In genomic region chr16:276360-277077, GRCh38 we compare ENCODE assay signal across 11 cellular contexts. TPM values are rescaled to one million over a fixed set of nuclear protein-coding genes. Genes with fewer than 3 reads are reported as not detected.
A peak's percentile ranks its signal among the peaks of the same experiment; 100 is the strongest.
DNase-seq lines count a peak whose midpoint lies in the region; ATAC-seq, FAIRE-seq and TF ChIP-seq lines count a peak whose summit lies in the region.
"Had no signal": no experiment of that assay in that cellular context is flagged by ENCODE, and none has a peak within 500 bp of the region (broad histone marks: within the 10 kb centered on the region; RNA-seq: fewer than 3 reads in every experiment).

No MANE protein-coding gene starts in this region.

- H2AFZ ChIP-seq in HepG2 (ENCODE audit: low read length), result no peak overlapping the region

- in situ Hi-C loops in HepG2 (cut with HindIII; ENCODE audit: extremely low pct_ligation_motif_present, low pct_unique_long_range_greater_than_20kb), result no loop called here

- DNase-seq in stimulated activated naive CD8-positive, alpha-beta T cell treated with anti-CD3 and anti-CD28 coated beads, Interleukin-15, Interleukin-2, amounts not matched to agents 100 U/mL and 50 U/mL, for 24 hours, result no peak
- DNase-seq in HepG2 (ENCODE audit: low spot score) (no peak), vagina (ENCODE audit: extremely low spot score in 2 of 2) (no peak), activated gamma-delta T cell treated with Interleukin-2 at 50 U/mL for 16 hours (no peak), Kasumi-1 (lab: John Stamatoyannopoulos, UW) (no peak)
- DNase-seq: activated CD4-positive, alpha-beta T cell treated with anti-CD3 and anti-CD28 coated beads for 1 hour; AML-193; NCI-H2081 treated with DMSO at 0.1 percent for 48 hours; Peyer's patch had no signal

- H3K4me1 ChIP-seq in HepG2 (ENCODE audit: insufficient read depth, low read length) (peaks cover 30% of the 10 kb centered on the region), vagina (peaks cover 31% of the 10 kb centered on the region)

- H3K27ac ChIP-seq in HepG2 (ENCODE audit: extremely low read length, insufficient read depth, low read length) (no peak overlapping the region), vagina (no peak overlapping the region)
- H3K27ac ChIP-seq: gastrocnemius medialis had no signal

- H3K4me1 Mint-ChIP-seq in stimulated activated naive CD8-positive, alpha-beta T cell treated with anti-CD3 and anti-CD28 coated beads, Interleukin-15, Interleukin-2, amounts not matched to agents 100 ng/mL and 50 ng/mL, for 24 hours (ENCODE audit: low read depth), result peaks cover 7% of the 10 kb centered on the region

- no peak for TF ChIP-seq RAD21 in HepG2 (CRISPR knock-in tag; IDR thresholded peaks at IDR 0.05)

- TF ChIP-seq EP300 in HepG2 (IDR thresholded peaks at IDR 0.05; ENCODE audit: low read depth in 2 of 2, low read length in 2 of 2), result no peak
- no peak for TF ChIP-seq EP300 in HepG2 (CRISPR knock-in tag; IDR thresholded peaks at IDR 0.05; ENCODE audit: borderline replicate concordance)

- no peaks in the 10 kb centered on the region for H3K79me2 ChIP-seq in HepG2 (ENCODE audit: insufficient read depth, low read length)

- TF ChIP-seq POLR2A in HepG2 (IDR thresholded peaks at IDR 0.05; ENCODE audit: insufficient read depth in 1 of 2, low read depth in 2 of 2, low read length in 2 of 2), result no peak
- no peak for TF ChIP-seq POLR2A in vagina (IDR thresholded peaks at IDR 0.05)

- no peak overlapping the region for H3K27ac Mint-ChIP-seq in stimulated activated naive CD8-positive, alpha-beta T cell treated with anti-CD3 and anti-CD28 coated beads, Interleukin-15, Interleukin-2, amounts not matched to agents 100 ng/mL and 50 ng/mL, for 24 hours

- H3K4me2 ChIP-seq in HepG2 (ENCODE audit: low read depth, low read length), result peak overlapping the region; percentile 45; the same call in 1 of the 2 replicates

- FAIRE-seq in HepG2 (lab: Jason Lieb, UNC), result no peak

- no peaks in the 10 kb centered on the region for H3K9me3 Mint-ChIP-seq in stimulated activated naive CD8-positive, alpha-beta T cell treated with anti-CD3 and anti-CD28 coated beads, Interleukin-15, Interleukin-2, amounts not matched to agents 100 ng/mL and 50 ng/mL, for 24 hours

- intact Hi-C loops in HepG2 (cut with micrococcal nuclease; ENCODE audit: unreplicated experiment), result no loop called here
- intact Hi-C loops in vagina (cut with DNase I), result no loop called here

- H3K4me3 Mint-ChIP-seq in stimulated activated naive CD8-positive, alpha-beta T cell treated with anti-CD3 and anti-CD28 coated beads, Interleukin-15, Interleukin-2, amounts not matched to agents 100 ng/mL and 50 ng/mL, for 24 hours, result peak overlapping the region; percentile 4

- H3K36me3 ChIP-seq in HepG2 (replicated peaks in 1 of 2; ENCODE audit: control insufficient read depth in 1 of 2, insufficient read depth in 2 of 2, low read length in 2 of 2) (no peaks in the 10 kb centered on the region), vagina (no peaks in the 10 kb centered on the region)
- H3K36me3 ChIP-seq: gastrocnemius medialis, Peyer's patch had no signal

- H3K4me3 ChIP-seq in HepG2 (replicated peaks in 1 of 3; ENCODE audit: insufficient read depth in 1 of 3, low read depth in 2 of 3, low read length in 3 of 3), result peak overlapping the region in 1 of 3 experiments; percentile 43; a peak in 1 of 6 replicates
- H3K4me3 ChIP-seq in vagina, result peak overlapping the region; percentile 47 to 67

- no peak for TF ChIP-seq CTCF in HepG2 (CRISPR knock-in tag; IDR thresholded peaks at IDR 0.05)
- no peak for TF ChIP-seq CTCF in vagina (IDR thresholded peaks at IDR 0.05)

- peaks cover 17% of the 10 kb centered on the region for H3K27me3 Mint-ChIP-seq in stimulated activated naive CD8-positive, alpha-beta T cell treated with anti-CD3 and anti-CD28 coated beads, Interleukin-15, Interleukin-2, amounts not matched to agents 100 ng/mL and 50 ng/mL, for 24 hours

- WGBS in HepG2 (ENCODE audit: low lambda C conversion rate), result 63% methylated on average over 6 of the region's 22 CpGs

- BruUV-seq in HepG2 (replicated peaks; lab: Mats Ljungman, UMichigan), result no TSS peak

- ATAC-seq in stimulated activated naive CD8-positive, alpha-beta T cell treated with anti-CD3 and anti-CD28 coated beads, Interleukin-15, Interleukin-2, amounts not matched to agents 100 U/mL and 50 U/mL, for 24 hours, result no peak
- peak; percentile 23 for ATAC-seq in HepG2

- H3K27me3 ChIP-seq in HepG2 (ENCODE audit: control insufficient read depth in 1 of 2, insufficient read depth in 2 of 2, low read length in 2 of 2) (peaks cover 7 to 70% of the 10 kb centered on the region in 2 experiments), vagina (no peaks in the 10 kb centered on the region)

- CTCF ChIA-PET in HepG2 (lab: Yijun Ruan, JAX; ENCODE audit: low intra/inter-chr PET ratio, low total read pairs), result no interaction called here

- POLR2A ChIA-PET in HepG2 (lab: Yijun Ruan, JAX), result interaction anchor here (0.6 kb wide), 1 partner anchor 76 kb away, joined by 3 read pairs; the partner anchor contains the start of gene AXIN1

- no peaks in the 10 kb centered on the region for H3K36me3 Mint-ChIP-seq in stimulated activated naive CD8-positive, alpha-beta T cell treated with anti-CD3 and anti-CD28 coated beads, Interleukin-15, Interleukin-2, amounts not matched to agents 100 ng/mL and 50 ng/mL, for 24 hours (ENCODE audit: low read depth)

- H3K9ac ChIP-seq in HepG2 (ENCODE audit: insufficient read depth, low read depth, low read length), result no peak overlapping the region

- H4K20me1 ChIP-seq in HepG2 (ENCODE audit: insufficient read depth, low read length), result no peaks in the 10 kb centered on the region

- no peaks in the 10 kb centered on the region for H3K9me3 ChIP-seq in HepG2 (ENCODE audit: low read length)
- H3K9me3 ChIP-seq in vagina, result no peaks in the 10 kb centered on the region
- H3K9me3 ChIP-seq: gastrocnemius medialis, Peyer's patch had no signal

RNA-seq across cellular contexts. Expression of gene RGS11, which starts 0.8 kb away (rescaled TPM):
- total RNA-seq in HepG2 (2016; rRNA removed; fragmentation: Illumina TruSeq; extraction: Trizol) (not detected in 2 replicates), vagina (5.4 TPM)
- total RNA-seq in HepG2 (2016; cell fraction: cytosol; rRNA removed; fragmentation: Illumina TruSeq; extraction: Trizol; ENCODE audit: low read depth), result not detected in 2 replicates
- total RNA-seq in HepG2 (2016; cell fraction: insoluble cytoplasmic fraction; rRNA removed; fragmentation: Illumina TruSeq; extraction: Trizol), result not detected in 2 replicates
- not detected in 2 replicates for total RNA-seq in HepG2 (2016; cell fraction: membrane; rRNA removed; fragmentation: Illumina TruSeq; extraction: Trizol)
- total RNA-seq in HepG2 (2016; cell fraction: nucleus; rRNA removed; fragmentation: Illumina TruSeq; extraction: Trizol), result not detected in 2 replicates
- 0.11 and 0.24 TPM in 2 replicates for polyA plus RNA-seq in HepG2 (2011; rRNA removed)
- polyA plus RNA-seq in HepG2 (2011; cell fraction: cytosol; rRNA removed), result 0.03 TPM in 2 replicates
- polyA plus RNA-seq in HepG2 (2011; cell fraction: nucleus; rRNA removed), result 3.2 and 3.4 TPM in 2 replicates
- 0.09 TPM in 2 replicates for polyA plus RNA-seq in HepG2 (2012)
- not detected in 2 replicates for polyA plus RNA-seq in HepG2 (2016; cell fraction: cytosol; fragmentation: Illumina TruSeq; extraction: Trizol; ENCODE audit: low read depth)
- polyA plus RNA-seq in HepG2 (2016; cell fraction: insoluble cytoplasmic fraction; fragmentation: Illumina TruSeq; extraction: Trizol; ENCODE audit: low read depth), result not detected in 2 replicates
- not detected in 2 replicates for polyA plus RNA-seq in HepG2 (2016; cell fraction: membrane; fragmentation: Illumina TruSeq; extraction: Trizol; ENCODE audit: low read depth)
- polyA plus RNA-seq in HepG2 (2016; cell fraction: nucleus; fragmentation: Illumina TruSeq; extraction: Trizol; ENCODE audit: insufficient read depth, low read depth), result not detected in 2 replicates
- polyA minus RNA-seq in HepG2 (2011; rRNA and poly(A)+ RNA removed; ENCODE audit: low replicate concordance), result not detected in 2 replicates
- not detected in 2 replicates for polyA minus RNA-seq in HepG2 (2011; cell fraction: cytosol; rRNA and poly(A)+ RNA removed)
- polyA minus RNA-seq in HepG2 (2011; cell fraction: nucleus; rRNA and poly(A)+ RNA removed), result 0.25 and 0.26 TPM in 2 replicates

RNA-seq across cellular contexts. Expression of gene ARHGDIG, which starts 3.9 kb away (rescaled TPM):
- total RNA-seq in HepG2 (2016; rRNA removed; fragmentation: Illumina TruSeq; extraction: Trizol) (0.24 TPM in 1 of 2 replicates, not detected in the other), vagina (not detected)
- 0.26 and 0.61 TPM in 2 replicates for total RNA-seq in HepG2 (2016; cell fraction: cytosol; rRNA removed; fragmentation: Illumina TruSeq; extraction: Trizol; ENCODE audit: low read depth)
- total RNA-seq in HepG2 (2016; cell fraction: insoluble cytoplasmic fraction; rRNA removed; fragmentation: Illumina TruSeq; extraction: Trizol), result 0.11 TPM in 1 of 2 replicates, not detected in the other
- total RNA-seq in HepG2 (2016; cell fraction: membrane; rRNA removed; fragmentation: Illumina TruSeq; extraction: Trizol), result 0.21 and 0.31 TPM in 2 replicates
- total RNA-seq in HepG2 (2016; cell fraction: nucleus; rRNA removed; fragmentation: Illumina TruSeq; extraction: Trizol), result not detected in 2 replicates
- 0.48 and 0.63 TPM in 2 replicates for polyA plus RNA-seq in HepG2 (2011; rRNA removed)
- polyA plus RNA-seq in HepG2 (2011; cell fraction: cytosol; rRNA removed), result 0.33 and 0.58 TPM in 2 replicates
- 3.2 and 3.7 TPM in 2 replicates for polyA plus RNA-seq in HepG2 (2011; cell fraction: nucleus; rRNA removed)
- 0.17 and 0.36 TPM in 2 replicates for polyA plus RNA-seq in HepG2 (2012)
- 0.16 TPM in 1 of 2 replicates, not detected in the other for polyA plus RNA-seq in HepG2 (2016; cell fraction: cytosol; fragmentation: Illumina TruSeq; extraction: Trizol; ENCODE audit: low read depth)
- polyA plus RNA-seq in HepG2 (2016; cell fraction: insoluble cytoplasmic fraction; fragmentation: Illumina TruSeq; extraction: Trizol; ENCODE audit: low read depth), result not detected in 2 replicates
- polyA plus RNA-seq in HepG2 (2016; cell fraction: membrane; fragmentation: Illumina TruSeq; extraction: Trizol; ENCODE audit: low read depth), result not detected in 2 replicates
- polyA plus RNA-seq in HepG2 (2016; cell fraction: nucleus; fragmentation: Illumina TruSeq; extraction: Trizol; ENCODE audit: insufficient read depth, low read depth), result not detected in 2 replicates
- not detected in 2 replicates for polyA minus RNA-seq in HepG2 (2011; rRNA and poly(A)+ RNA removed; ENCODE audit: low replicate concordance)
- polyA minus RNA-seq in HepG2 (2011; cell fraction: cytosol; rRNA and poly(A)+ RNA removed), result not detected in 2 replicates
- 0.50 TPM in 1 of 2 replicates, not detected in the other for polyA minus RNA-seq in HepG2 (2011; cell fraction: nucleus; rRNA and poly(A)+ RNA removed)

RNA-seq across cellular contexts. Expression of gene PDIA2, which starts 6.4 kb away (rescaled TPM):
- total RNA-seq in HepG2 (2016; rRNA removed; fragmentation: Illumina TruSeq; extraction: Trizol) (0.35 and 0.60 TPM in 2 replicates), vagina (not detected)
- not detected in 2 replicates for total RNA-seq in HepG2 (2016; cell fraction: cytosol; rRNA removed; fragmentation: Illumina TruSeq; extraction: Trizol; ENCODE audit: low read depth)
- total RNA-seq in HepG2 (2016; cell fraction: insoluble cytoplasmic fraction; rRNA removed; fragmentation: Illumina TruSeq; extraction: Trizol), result 0.50 TPM in 1 of 2 replicates, not detected in the other
- total RNA-seq in HepG2 (2016; cell fraction: membrane; rRNA removed; fragmentation: Illumina TruSeq; extraction: Trizol), result not detected in 2 replicates
- 0.81 and 1.0 TPM in 2 replicates for total RNA-seq in HepG2 (2016; cell fraction: nucleus; rRNA removed; fragmentation: Illumina TruSeq; extraction: Trizol)
- 1.9 and 2.9 TPM in 2 replicates for polyA plus RNA-seq in HepG2 (2011; rRNA removed)
- 1.2 and 1.4 TPM in 2 replicates for polyA plus RNA-seq in HepG2 (2011; cell fraction: cytosol; rRNA removed)
- 10.2 and 14.0 TPM in 2 replicates for polyA plus RNA-seq in HepG2 (2011; cell fraction: nucleus; rRNA removed)
- polyA plus RNA-seq in HepG2 (2012), result 0.63 and 1.1 TPM in 2 replicates
- not detected in 2 replicates for polyA plus RNA-seq in HepG2 (2016; cell fraction: cytosol; fragmentation: Illumina TruSeq; extraction: Trizol; ENCODE audit: low read depth)
- not detected in 2 replicates for polyA plus RNA-seq in HepG2 (2016; cell fraction: insoluble cytoplasmic fraction; fragmentation: Illumina TruSeq; extraction: Trizol; ENCODE audit: low read depth)
- polyA plus RNA-seq in HepG2 (2016; cell fraction: membrane; fragmentation: Illumina TruSeq; extraction: Trizol; ENCODE audit: low read depth), result not detected in 2 replicates
- 1.8 and 2.1 TPM in 2 replicates for polyA plus RNA-seq in HepG2 (2016; cell fraction: nucleus; fragmentation: Illumina TruSeq; extraction: Trizol; ENCODE audit: insufficient read depth, low read depth)
- 1.3 TPM in 1 of 2 replicates, not detected in the other for polyA minus RNA-seq in HepG2 (2011; rRNA and poly(A)+ RNA removed; ENCODE audit: low replicate concordance)
- not detected in 2 replicates for polyA minus RNA-seq in HepG2 (2011; cell fraction: cytosol; rRNA and poly(A)+ RNA removed)
- polyA minus RNA-seq in HepG2 (2011; cell fraction: nucleus; rRNA and poly(A)+ RNA removed), result 0.99 TPM in 1 of 2 replicates, not detected in the other

RNA-seq across cellular contexts. Expression of gene FAM234A, which starts 41.9 kb away (rescaled TPM):
- total RNA-seq in HepG2 (2016; rRNA removed; fragmentation: Illumina TruSeq; extraction: Trizol) (15.5 and 29.2 TPM in 2 replicates), vagina (23.3 TPM)
- total RNA-seq in HepG2 (2016; cell fraction: cytosol; rRNA removed; fragmentation: Illumina TruSeq; extraction: Trizol; ENCODE audit: low read depth), result 11.6 and 13.4 TPM in 2 replicates
- total RNA-seq in HepG2 (2016; cell fraction: insoluble cytoplasmic fraction; rRNA removed; fragmentation: Illumina TruSeq; extraction: Trizol), result 15.3 and 31.7 TPM in 2 replicates
- 31.9 and 37.8 TPM in 2 replicates for total RNA-seq in HepG2 (2016; cell fraction: membrane; rRNA removed; fragmentation: Illumina TruSeq; extraction: Trizol)
- total RNA-seq in HepG2 (2016; cell fraction: nucleus; rRNA removed; fragmentation: Illumina TruSeq; extraction: Trizol), result 27.3 and 30.0 TPM in 2 replicates
- polyA plus RNA-seq in HepG2 (2011; rRNA removed), result 34.4 and 40.2 TPM in 2 replicates
- polyA plus RNA-seq in HepG2 (2011; cell fraction: cytosol; rRNA removed), result 26.3 and 36.7 TPM in 2 replicates
- polyA plus RNA-seq in HepG2 (2011; cell fraction: nucleus; rRNA removed), result 59.9 and 63.5 TPM in 2 replicates
- polyA plus RNA-seq in HepG2 (2012), result 41.7 and 43.9 TPM in 2 replicates
- polyA plus RNA-seq in HepG2 (2016; cell fraction: cytosol; fragmentation: Illumina TruSeq; extraction: Trizol; ENCODE audit: low read depth), result 14.9 and 22.9 TPM in 2 replicates
- polyA plus RNA-seq in HepG2 (2016; cell fraction: insoluble cytoplasmic fraction; fragmentation: Illumina TruSeq; extraction: Trizol; ENCODE audit: low read depth), result 19.9 and 25.2 TPM in 2 replicates
- 32.6 and 36.0 TPM in 2 replicates for polyA plus RNA-seq in HepG2 (2016; cell fraction: membrane; fragmentation: Illumina TruSeq; extraction: Trizol; ENCODE audit: low read depth)
- polyA plus RNA-seq in HepG2 (2016; cell fraction: nucleus; fragmentation: Illumina TruSeq; extraction: Trizol; ENCODE audit: insufficient read depth, low read depth), result 60.5 and 64.6 TPM in 2 replicates
- 12.9 and 44.2 TPM in 2 replicates for polyA minus RNA-seq in HepG2 (2011; rRNA and poly(A)+ RNA removed; ENCODE audit: low replicate concordance)
- polyA minus RNA-seq in HepG2 (2011; cell fraction: cytosol; rRNA and poly(A)+ RNA removed), result 18.8 and 24.3 TPM in 2 replicates
- 14.2 and 16.0 TPM in 2 replicates for polyA minus RNA-seq in HepG2 (2011; cell fraction: nucleus; rRNA and poly(A)+ RNA removed)

RNA-seq across cellular contexts. Expression of gene LUC7L, which starts 47.3 kb away (rescaled TPM):
- 37.3 and 56.9 TPM in 2 replicates for total RNA-seq in HepG2 (2016; rRNA removed; fragmentation: Illumina TruSeq; extraction: Trizol)
- 25.5 and 29.1 TPM in 2 replicates for total RNA-seq in HepG2 (2016; cell fraction: cytosol; rRNA removed; fragmentation: Illumina TruSeq; extraction: Trizol; ENCODE audit: low read depth)
- 43.9 and 57.2 TPM in 2 replicates for total RNA-seq in HepG2 (2016; cell fraction: insoluble cytoplasmic fraction; rRNA removed; fragmentation: Illumina TruSeq; extraction: Trizol)
- total RNA-seq in HepG2 (2016; cell fraction: membrane; rRNA removed; fragmentation: Illumina TruSeq; extraction: Trizol), result 16.2 and 21.8 TPM in 2 replicates
- total RNA-seq in HepG2 (2016; cell fraction: nucleus; rRNA removed; fragmentation: Illumina TruSeq; extraction: Trizol), result 54.3 and 62.8 TPM in 2 replicates
- polyA plus RNA-seq in HepG2 (2011; rRNA removed), result 48.7 and 49.0 TPM in 2 replicates
- polyA plus RNA-seq in HepG2 (2011; cell fraction: cytosol; rRNA removed), result 15.2 and 20.9 TPM in 2 replicates
- polyA plus RNA-seq in HepG2 (2011; cell fraction: nucleus; rRNA removed), result 310 and 328 TPM in 2 replicates
- 47.0 and 48.8 TPM in 2 replicates for polyA plus RNA-seq in HepG2 (2012)
- 11.6 and 12.4 TPM in 2 replicates for polyA plus RNA-seq in HepG2 (2016; cell fraction: cytosol; fragmentation: Illumina TruSeq; extraction: Trizol; ENCODE audit: low read depth)
- polyA plus RNA-seq in HepG2 (2016; cell fraction: insoluble cytoplasmic fraction; fragmentation: Illumina TruSeq; extraction: Trizol; ENCODE audit: low read depth), result 45.6 and 50.0 TPM in 2 replicates
- 10.2 and 11.6 TPM in 2 replicates for polyA plus RNA-seq in HepG2 (2016; cell fraction: membrane; fragmentation: Illumina TruSeq; extraction: Trizol; ENCODE audit: low read depth)
- 113 and 119 TPM in 2 replicates for polyA plus RNA-seq in HepG2 (2016; cell fraction: nucleus; fragmentation: Illumina TruSeq; extraction: Trizol; ENCODE audit: insufficient read depth, low read depth)
- 17.1 and 19.6 TPM in 2 replicates for polyA minus RNA-seq in HepG2 (2011; rRNA and poly(A)+ RNA removed; ENCODE audit: low replicate concordance)
- 6.7 and 10.6 TPM in 2 replicates for polyA minus RNA-seq in HepG2 (2011; cell fraction: cytosol; rRNA and poly(A)+ RNA removed)
- polyA minus RNA-seq in HepG2 (2011; cell fraction: nucleus; rRNA and poly(A)+ RNA removed), result 142 and 151 TPM in 2 replicates
- total RNA-seq in vagina, result 79.3 TPM
